Comparison of ENCODE assay signal across 1 cellular context in genomic region chr16:17424771-17425170, GRCh38.
TF ChIP-seq lines count a peak whose summit lies in the region.

No MANE protein-coding gene starts in this region.

TF ChIP-seq in H1, 55 proteins besides CTCF, POLR2A, EP300 and RAD21 (continued from another document):
- TF ChIP-seq CHD7 (IDR thresholded peaks at IDR 0.05; ENCODE audit: insufficient replicate concordance, low read length) (no peak), TAF7 (optimal IDR thresholded peaks at IDR 0.05; ENCODE audit: borderline replicate concordance, low read depth, low read length) (no peak), SUZ12 (IDR thresholded peaks at IDR 0.05; ENCODE audit: low read length) (no peak)
